21 cellular contexts compared by ENCODE assay signal in genomic region chr1:108068141-108068540, GRCh38.
DNase-seq lines count a peak whose midpoint lies in the region; FAIRE-seq and TF ChIP-seq lines count a peak whose summit lies in the region.
"Had no signal": no experiment of that assay in that cellular context is flagged by ENCODE, and none has a peak within 500 bp of the region (broad histone marks: within the 10 kb centered on the region; RNA-seq: fewer than 3 reads in every experiment).

No MANE protein-coding gene starts in this region.

- H3K27ac Mint-ChIP-seq in astrocyte (ENCODE audit: unreplicated experiment): no peak overlapping the region
- H3K27ac Mint-ChIP-seq: activated T-helper 1 cell treated with anti-CD3 and anti-CD28 coated beads, Interleukin-12 subunit alpha, Interleukin-12 subunit beta, Interleukin-2, Interleukin-4 antibody, amounts not matched to agents 30 ng/mL and 10 ng/mL and 1 ng/mL, durations not matched to agents 14 hours and 24 hours and 36 hours; neural progenitor cell; progenitor cell of endocrine pancreas had no signal

- H3K4me3 ChIP-seq in astrocyte (ENCODE audit: insufficient read depth, low read depth, low read length) (no peak overlapping the region), keratinocyte (ENCODE audit: control insufficient read depth in 2 of 3, extremely low read depth in 1 of 3, insufficient read depth in 2 of 3, low read depth in 1 of 3, low read length in 3 of 3) (no peak overlapping the region)
- H3K4me3 ChIP-seq: esophagus muscularis mucosa, neural progenitor cell, skin epidermis had no signal

- peak; percentile 34 for DNase-seq in DMS53 (lab: John Stamatoyannopoulos, UW)
- DNase-seq in DMS53 treated with DMSO at 0.1 percent for 48 hours (lab: John Stamatoyannopoulos, UW; ENCODE audit: unreplicated experiment): no peak
- peak; percentile 42 for DNase-seq in MV-4-11 (lab: John Stamatoyannopoulos, UW)
- no peak for DNase-seq in astrocyte (ENCODE audit: low read depth)
- no peak for DNase-seq in keratinocyte (ENCODE audit: low read depth, low spot score)
- no peak for DNase-seq in T-helper 1 cell
- DNase-seq in SK-N-DZ (ENCODE audit: low spot score): no peak
- no peak for DNase-seq in NCI-H1930 (lab: John Stamatoyannopoulos, UW)
- DNase-seq: 8988T; BE2C; glutamatergic neuron; left ventricle myocardium superior; NCI-H1092; NCI-H2107; stimulated activated CD4-positive, alpha-beta T cell treated with anti-CD3 and anti-CD28 coated beads, Interleukin-4, amount 100 ng/mL, for 4 hours had no signal

- no peak for FAIRE-seq in astrocyte (lab: Jason Lieb, UNC)
- FAIRE-seq in keratinocyte (lab: Jason Lieb, UNC): peak; percentile 39
- FAIRE-seq: D721Med had no signal

- H3K36me3 ChIP-seq in astrocyte (ENCODE audit: insufficient read depth, low read length) (no peaks in the 10 kb centered on the region), keratinocyte (ENCODE audit: control insufficient read depth in 2 of 2, extremely low read depth in 1 of 2, insufficient read depth in 2 of 2, low read length in 2 of 2) (no peaks in the 10 kb centered on the region)
- H3K36me3 ChIP-seq: BE2C, esophagus muscularis mucosa, neural progenitor cell had no signal

- H3K9me3 Mint-ChIP-seq in astrocyte (ENCODE audit: unreplicated experiment): no peaks in the 10 kb centered on the region
- H3K9me3 Mint-ChIP-seq: neural progenitor cell had no signal

- H2AFZ ChIP-seq in astrocyte (ENCODE audit: low read depth, low read length) (no peak overlapping the region), keratinocyte (ENCODE audit: control insufficient read depth, low read length) (peak overlapping the region; percentile 76)
- H2AFZ ChIP-seq: neural progenitor cell had no signal

- H4K20me1 ChIP-seq in astrocyte (ENCODE audit: insufficient read depth, low read length) (no peaks in the 10 kb centered on the region), keratinocyte (ENCODE audit: control insufficient read depth, extremely low read depth, insufficient read depth, low read length) (no peaks in the 10 kb centered on the region)

- peaks cover 13% of the 10 kb centered on the region for H3K4me1 Mint-ChIP-seq in astrocyte (ENCODE audit: low read depth, unreplicated experiment)
- H3K4me1 Mint-ChIP-seq: neural progenitor cell had no signal

- no peak for TF ChIP-seq CTCF in astrocyte (IDR thresholded peaks at IDR 0.05; ENCODE audit: insufficient read depth, low read depth, low read length)
- TF ChIP-seq CTCF in keratinocyte (optimal IDR thresholded peaks at IDR 0.05 in 1 of 3, IDR thresholded peaks at IDR 0.05 in 1 of 3, conservative IDR thresholded peaks at IDR 0.05 in 1 of 3; ENCODE audit: extremely low read depth in 1 of 3, insufficient read depth in 2 of 3, low read length in 3 of 3): no peak

- H3K79me2 ChIP-seq in astrocyte (ENCODE audit: insufficient read depth, low read length) (no peaks in the 10 kb centered on the region), keratinocyte (ENCODE audit: control insufficient read depth, insufficient read depth, low read length) (no peaks in the 10 kb centered on the region)

- peak overlapping the region; percentile 32 for H3K4me2 ChIP-seq in astrocyte (ENCODE audit: low read length)
- H3K4me2 ChIP-seq in keratinocyte (ENCODE audit: control insufficient read depth, extremely low read depth, insufficient read depth, low read depth, low read length): no peak overlapping the region
- H3K4me2 ChIP-seq: neural progenitor cell had no signal

- no peak overlapping the region for H3K27ac ChIP-seq in astrocyte (ENCODE audit: low read depth, low read length)
- H3K27ac ChIP-seq in keratinocyte (ENCODE audit: control insufficient read depth, insufficient read depth, low read length): no peak overlapping the region
- H3K27ac ChIP-seq: esophagus muscularis mucosa, neural progenitor cell, skin epidermis had no signal

- H3K4me1 ChIP-seq in astrocyte (ENCODE audit: insufficient read depth, low read length) (no peaks in the 10 kb centered on the region), keratinocyte (ENCODE audit: control insufficient read depth, extremely low read depth, insufficient read depth, low read length) (peaks cover 18% of the 10 kb centered on the region)
- H3K4me1 ChIP-seq: BE2C, neural progenitor cell had no signal

- no peak overlapping the region for H3K9ac ChIP-seq in astrocyte (ENCODE audit: low read length)
- H3K9ac ChIP-seq in keratinocyte (ENCODE audit: control insufficient read depth, extremely low read depth, insufficient read depth, low read length): no peak overlapping the region
- H3K9ac ChIP-seq: neural progenitor cell had no signal

- H3K4me3 Mint-ChIP-seq in astrocyte (ENCODE audit: unreplicated experiment): no peak overlapping the region
- H3K4me3 Mint-ChIP-seq: activated T-helper 1 cell treated with anti-CD3 and anti-CD28 coated beads, Interleukin-12 subunit alpha, Interleukin-12 subunit beta, Interleukin-2, Interleukin-4 antibody, amounts not matched to agents 30 ng/mL and 10 ng/mL and 1 ng/mL, durations not matched to agents 14 hours and 24 hours and 36 hours; neural progenitor cell had no signal

- H3K36me3 Mint-ChIP-seq in astrocyte (ENCODE audit: low read depth, unreplicated experiment): no peaks in the 10 kb centered on the region
- H3K36me3 Mint-ChIP-seq: neural progenitor cell had no signal

- dilution Hi-C loops in keratinocyte (cut with MboI; ENCODE audit: extremely low pct_ligation_motif_present, low sequenced_read_pairs): no loop called here

- no peaks in the 10 kb centered on the region for H3K9me3 ChIP-seq in astrocyte (ENCODE audit: insufficient read depth, low read depth, low read length)
- no peaks in the 10 kb centered on the region for H3K9me3 ChIP-seq in keratinocyte (ENCODE audit: control insufficient read depth, low read depth, low read length)
- H3K9me3 ChIP-seq: BE2C, esophagus muscularis mucosa had no signal

- peaks cover 4% of the 10 kb centered on the region for H3K27me3 ChIP-seq in astrocyte (ENCODE audit: insufficient read depth, low read length)
- no peaks in the 10 kb centered on the region for H3K27me3 ChIP-seq in keratinocyte (ENCODE audit: control insufficient read depth, extremely low read depth, insufficient read depth, low read length)
- H3K27me3 ChIP-seq: BE2C, esophagus muscularis mucosa, neural progenitor cell had no signal

- no peaks in the 10 kb centered on the region for H3K27me3 Mint-ChIP-seq in astrocyte (ENCODE audit: low read depth, unreplicated experiment)

- H3K9me1 ChIP-seq in keratinocyte (ENCODE audit: control insufficient read depth, extremely low read depth, insufficient read depth, low read length): no peaks in the 10 kb centered on the region

Comparison
In these comparisons a context has a peak if more than half of its experiments do, and no peak if none do; other contexts are left out.
1. DNase-seq: peak in DMS53 (single experiment) and MV-4-11 (single experiment); none in DMS53 treated with DMSO at 0.1 percent for 48 hours (single experiment), astrocyte (single experiment), keratinocyte (single experiment), T-helper 1 cell (0 of 5), SK-N-DZ (single experiment) and NCI-H1930 (0 of 2).